Comparison of ENCODE assay signal across 28 cellular contexts in the genomic region with DNA sequence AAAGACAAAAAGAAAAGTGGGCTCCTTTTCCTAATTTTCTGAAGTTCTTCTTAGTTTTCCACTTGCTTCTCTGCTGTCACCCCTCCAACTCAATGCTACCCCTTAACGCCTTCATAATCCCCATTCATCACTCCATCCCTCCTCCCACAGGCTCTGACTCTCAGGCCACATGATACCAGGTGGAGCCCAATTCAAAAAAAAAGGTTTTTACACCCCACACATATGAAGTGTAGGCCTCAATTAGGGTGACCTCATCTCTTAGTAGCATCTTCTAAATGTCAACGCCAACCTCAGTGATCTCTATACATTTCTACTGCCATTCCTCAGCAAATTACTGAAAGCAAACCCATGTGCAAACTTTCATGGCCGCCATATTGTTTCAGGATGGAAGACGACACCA. TPM values are rescaled to one million over a fixed set of nuclear protein-coding genes. Genes with fewer than 3 reads are reported as not detected.
A peak's percentile ranks its signal among the peaks of the same experiment; 100 is the strongest.
DNase-seq lines count a peak whose midpoint lies in the region; ATAC-seq and TF ChIP-seq lines count a peak whose summit lies in the region.
"Had no signal": no experiment of that assay in that cellular context is flagged by ENCODE, and none has a peak within 500 bp of the region (broad histone marks: within the 10 kb centered on the region; RNA-seq: fewer than 3 reads in every experiment).

No MANE protein-coding gene starts in this region.

- H3K27me3 Mint-ChIP-seq in activated naive CD4-positive, alpha-beta T cell treated with anti-CD3 and anti-CD28 coated beads for 36 hours (ENCODE audit: low read depth), result no peaks in the 10 kb centered on the region
- no peaks in the 10 kb centered on the region for H3K27me3 Mint-ChIP-seq in activated naive CD8-positive, alpha-beta T cell treated with anti-CD3 and anti-CD28 coated beads, Interleukin-2, amount 50 U/mL, for 24 hours
- H3K27me3 Mint-ChIP-seq: stimulated activated naive B cell treated with anti-CD40 and anti-IgM and Interleukin-4, amounts not matched to agents 10 μg/mL and 1 μg/mL and 100 μg/mL, for 72 hours had no signal

- H3K27me3 ChIP-seq in dorsolateral prefrontal cortex, result no peaks in the 10 kb centered on the region
- H3K27me3 ChIP-seq: BLaER1 treated with 17β-estradiol and CSF1 and Interleukin-3, amounts not matched to agents 10 nM and 100 nM; breast epithelium had no signal

- H3K36me3 Mint-ChIP-seq in activated naive CD4-positive, alpha-beta T cell treated with anti-CD3 and anti-CD28 coated beads for 36 hours (ENCODE audit: low read depth), result peaks cover 73% of the 10 kb centered on the region
- H3K36me3 Mint-ChIP-seq in activated naive CD8-positive, alpha-beta T cell treated with anti-CD3 and anti-CD28 coated beads, Interleukin-2, amount 50 U/mL, for 24 hours (ENCODE audit: low read depth), result peaks cover 67% of the 10 kb centered on the region
- H3K36me3 Mint-ChIP-seq in stimulated activated effector memory CD8-positive, alpha-beta T cell treated with anti-CD3 and anti-CD28 coated beads, Interleukin-12 subunit alpha, Interleukin-12 subunit beta, amount 100 ng/mL, for 72 hours, result peaks cover 90% of the 10 kb centered on the region

- H3K4me1 Mint-ChIP-seq in activated naive CD4-positive, alpha-beta T cell treated with anti-CD3 and anti-CD28 coated beads for 36 hours (ENCODE audit: low read depth), result peaks cover 76% of the 10 kb centered on the region
- peaks cover 83% of the 10 kb centered on the region for H3K4me1 Mint-ChIP-seq in activated naive CD8-positive, alpha-beta T cell treated with anti-CD3 and anti-CD28 coated beads, Interleukin-2, amount 50 U/mL, for 24 hours
- H3K4me1 Mint-ChIP-seq in stimulated activated effector memory CD8-positive, alpha-beta T cell treated with anti-CD3 and anti-CD28 coated beads, Interleukin-12 subunit alpha, Interleukin-12 subunit beta, amount 100 ng/mL, for 72 hours, result peaks cover 89% of the 10 kb centered on the region

- no peak for TF ChIP-seq CTCF in dorsolateral prefrontal cortex (IDR thresholded peaks at IDR 0.05 in 54 of 56, conservative IDR thresholded peaks at IDR 0.05 in 2 of 56; ENCODE audit: low read depth in 1 of 56, partially characterized antibody in 56 of 56)

- no peak overlapping the region for H3K27ac ChIP-seq in dorsolateral prefrontal cortex
- H3K27ac ChIP-seq: BLaER1 treated with 17β-estradiol and CSF1 and Interleukin-3, amounts not matched to agents 10 nM and 100 nM; breast epithelium; lower lobe of right lung; PC-9; SK-N-MC had no signal

- ATAC-seq in activated naive CD8-positive, alpha-beta T cell treated with anti-CD3 and anti-CD28 coated beads, Interleukin-2, amount 50 U/mL, for 24 hours, result peak; percentile 74
- ATAC-seq in stimulated activated effector memory CD8-positive, alpha-beta T cell treated with anti-CD3 and anti-CD28 coated beads, Interleukin-12 subunit alpha, Interleukin-12 subunit beta, amount 100 ng/mL, for 72 hours, result peak; percentile 76
- ATAC-seq in GM19455 (IDR thresholded peaks at IDR 0.05; ENCODE audit: unreplicated experiment), result no peak
- ATAC-seq: HCT116, lower lobe of right lung, psoas muscle, sciatic nerve had no signal

- intact Hi-C loops in activated naive CD4-positive, alpha-beta T cell treated with anti-CD3 and anti-CD28 coated beads for 36 hours (cut with micrococcal nuclease), result loop anchor here (1.0 to 10.0 kb wide), 6 partner anchors 8 to 515 kb away; partner anchors contain the start of genes IFT25, LRRC42 and YIPF1
- intact Hi-C loops in dorsolateral prefrontal cortex (cut with DNase I), result loop anchor here (5.0 to 10.0 kb wide), 3 partner anchors 32 to 75 kb away; no protein-coding TSS in a partner anchor

- H3K4me3 Mint-ChIP-seq in activated naive CD4-positive, alpha-beta T cell treated with anti-CD3 and anti-CD28 coated beads for 36 hours, result no peak overlapping the region
- H3K4me3 Mint-ChIP-seq in activated naive CD8-positive, alpha-beta T cell treated with anti-CD3 and anti-CD28 coated beads, Interleukin-2, amount 50 U/mL, for 24 hours, result peak overlapping the region; percentile 60
- H3K4me3 Mint-ChIP-seq in stimulated activated effector memory CD8-positive, alpha-beta T cell treated with anti-CD3 and anti-CD28 coated beads, Interleukin-12 subunit alpha, Interleukin-12 subunit beta, amount 100 ng/mL, for 72 hours, result peak overlapping the region; percentile 9
- H3K4me3 Mint-ChIP-seq: naive B cell; stimulated activated naive B cell treated with anti-CD40 and anti-IgM and Interleukin-4, amounts not matched to agents 10 μg/mL and 1 μg/mL and 100 μg/mL, for 72 hours had no signal

- DNase-seq in activated naive CD4-positive, alpha-beta T cell treated with anti-CD3 and anti-CD28 coated beads for 36 hours, result no peak
- no peak for DNase-seq in activated naive CD4-positive, alpha-beta T cell (lab: John Stamatoyannopoulos, UW)
- DNase-seq in activated T-cell treated with anti-CD3 and anti-CD28 coated beads, Interleukin-2, amount 50 U/mL, for 48 hours, result peak; percentile 30 to 42
- DNase-seq in activated naive CD8-positive, alpha-beta T cell treated with anti-CD3 and anti-CD28 coated beads, Interleukin-2, amount 50 U/mL, for 24 hours, result no peak
- no peak for DNase-seq in stimulated activated effector memory CD8-positive, alpha-beta T cell treated with anti-CD3 and anti-CD28 coated beads, Interleukin-12 subunit alpha, Interleukin-12 subunit beta, amount 100 ng/mL, for 72 hours (ENCODE audit: low spot score in 2 of 2)
- no peak for DNase-seq in hepatic stellate cell (ENCODE audit: low spot score)
- DNase-seq in dorsolateral prefrontal cortex, result no peak
- DNase-seq: activated CD4-positive, alpha-beta T cell treated with anti-CD3 and anti-CD28 coated beads for 4 hours; activated gamma-delta T cell; Caco-2; hippocampal formation; lower lobe of right lung; midbrain; naive B cell; NCI-H1417 treated with DMSO at 0.1 percent for 48 hours; NCI-H2081 treated with DMSO at 0.1 percent for 48 hours; NCI-H226; NCI-H69; occipital lobe; PC-9; psoas muscle had no signal

- CTCF ChIA-PET in activated naive CD4-positive, alpha-beta T cell treated with anti-CD3 and anti-CD28 coated beads for 36 hours (lab: Charles Lee), result interaction anchor here (1.3 kb wide), 1 partner anchor 89 kb away, joined by 5 read pairs; no protein-coding TSS in a partner anchor

- no peak overlapping the region for H3K4me3 ChIP-seq in dorsolateral prefrontal cortex
- H3K4me3 ChIP-seq: BLaER1 treated with 17β-estradiol and CSF1 and Interleukin-3, amounts not matched to agents 10 nM and 100 nM; breast epithelium; lower lobe of right lung; PC-9; psoas muscle; SK-N-MC had no signal

- peak overlapping the region; percentile 68 for H3K27ac Mint-ChIP-seq in activated naive CD4-positive, alpha-beta T cell treated with anti-CD3 and anti-CD28 coated beads for 36 hours
- peak overlapping the region; percentile 89 for H3K27ac Mint-ChIP-seq in activated naive CD8-positive, alpha-beta T cell treated with anti-CD3 and anti-CD28 coated beads, Interleukin-2, amount 50 U/mL, for 24 hours
- H3K27ac Mint-ChIP-seq in stimulated activated effector memory CD8-positive, alpha-beta T cell treated with anti-CD3 and anti-CD28 coated beads, Interleukin-12 subunit alpha, Interleukin-12 subunit beta, amount 100 ng/mL, for 72 hours, result peak overlapping the region; percentile 2
- H3K27ac Mint-ChIP-seq: stimulated activated naive B cell treated with anti-CD40 and anti-IgM and Interleukin-4, amounts not matched to agents 10 μg/mL and 1 μg/mL and 100 μg/mL, for 72 hours had no signal

- no peaks in the 10 kb centered on the region for H3K9me3 Mint-ChIP-seq in activated naive CD4-positive, alpha-beta T cell treated with anti-CD3 and anti-CD28 coated beads for 36 hours
- peaks cover 7% of the 10 kb centered on the region for H3K9me3 Mint-ChIP-seq in activated naive CD8-positive, alpha-beta T cell treated with anti-CD3 and anti-CD28 coated beads, Interleukin-2, amount 50 U/mL, for 24 hours
- no peaks in the 10 kb centered on the region for H3K9me3 Mint-ChIP-seq in stimulated activated effector memory CD8-positive, alpha-beta T cell treated with anti-CD3 and anti-CD28 coated beads, Interleukin-12 subunit alpha, Interleukin-12 subunit beta, amount 100 ng/mL, for 72 hours
- H3K9me3 Mint-ChIP-seq: naive B cell; stimulated activated naive B cell treated with anti-CD40 and anti-IgM and Interleukin-4, amounts not matched to agents 10 μg/mL and 1 μg/mL and 100 μg/mL, for 72 hours had no signal

RNA-seq across cellular contexts. Expression of gene SSBP3, which starts 6.4 kb away (rescaled TPM):
- 10 to 100 TPM; 55.0 to 58.3 TPM for total RNA-seq in activated naive CD4-positive, alpha-beta T cell treated with anti-CD3 and anti-CD28 coated beads for 36 hours
- total RNA-seq in dorsolateral prefrontal cortex, result 100 to 1,000 TPM in 118 of 120 experiments, 10 to 100 TPM in 2; 90.9 to 247 (median 178) TPM

Comparison
In these comparisons a context has a peak if more than half of its experiments do, and no peak if none do; other contexts are left out.
1. DNase-seq: peak in activated T-cell treated with anti-CD3 and anti-CD28 coated beads, Interleukin-2, amount 50 U/mL, for 48 hours (2 of 2); none in activated naive CD4-positive, alpha-beta T cell treated with anti-CD3 and anti-CD28 coated beads for 36 hours (single experiment), activated naive CD4-positive, alpha-beta T cell (0 of 4), activated naive CD8-positive, alpha-beta T cell treated with anti-CD3 and anti-CD28 coated beads, Interleukin-2, amount 50 U/mL, for 24 hours (single experiment), stimulated activated effector memory CD8-positive, alpha-beta T cell treated with anti-CD3 and anti-CD28 coated beads, Interleukin-12 subunit alpha, Interleukin-12 subunit beta, amount 100 ng/mL, for 72 hours (0 of 2), hepatic stellate cell (single experiment) and dorsolateral prefrontal cortex (0 of 10).
2. H3K27ac Mint-ChIP-seq: peak in every context shown above with its lines; median percentile 89 in activated naive CD8-positive, alpha-beta T cell treated with anti-CD3 and anti-CD28 coated beads, Interleukin-2, amount 50 U/mL, for 24 hours; 68 in activated naive CD4-positive, alpha-beta T cell treated with anti-CD3 and anti-CD28 coated beads for 36 hours; 2 in stimulated activated effector memory CD8-positive, alpha-beta T cell treated with anti-CD3 and anti-CD28 coated beads, Interleukin-12 subunit alpha, Interleukin-12 subunit beta, amount 100 ng/mL, for 72 hours.